In the genomic region with DNA sequence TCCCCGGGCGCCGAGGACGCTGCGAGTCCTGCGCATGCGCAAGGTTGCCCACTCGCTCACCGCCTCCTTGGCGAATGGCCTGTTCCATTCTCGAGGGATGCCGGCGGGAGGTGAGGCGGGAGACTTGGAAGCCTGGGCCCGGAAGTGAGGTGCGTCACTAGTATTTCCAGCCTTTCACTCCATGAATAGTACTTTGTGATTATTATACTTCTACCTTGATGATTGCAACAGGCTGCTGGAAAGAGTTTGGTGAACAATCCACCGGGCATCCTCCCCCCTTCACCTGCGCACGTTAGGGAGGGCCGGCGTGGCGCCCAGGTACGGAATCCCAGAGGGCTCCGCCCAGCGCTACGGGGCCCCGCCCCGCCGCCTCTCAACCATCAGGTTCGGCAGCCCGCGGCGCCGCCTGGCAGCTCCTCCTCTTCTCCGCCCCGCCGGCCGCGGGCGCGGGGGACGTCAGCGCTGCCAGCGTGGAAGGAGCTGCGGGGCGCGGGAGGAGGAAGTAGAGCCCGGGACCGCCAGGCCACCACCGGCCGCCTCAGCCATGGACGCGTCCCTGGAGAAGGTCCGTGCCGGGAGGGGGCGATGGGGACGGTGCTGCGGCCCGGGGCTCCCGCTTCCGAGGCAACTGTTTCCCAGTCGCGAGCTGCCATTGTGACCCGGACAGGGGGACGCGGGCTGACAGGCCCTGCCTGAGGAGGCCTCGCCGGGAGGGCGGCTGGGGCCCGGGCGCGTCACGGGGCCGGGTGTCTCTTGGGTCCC, we compare ENCODE assay signal across 8 cellular contexts. TPM values are rescaled to one million over a fixed set of nuclear protein-coding genes. Genes with fewer than 3 reads are reported as not detected.
DNase-seq lines count a peak whose midpoint lies in the region; ATAC-seq and TF ChIP-seq lines count a peak whose summit lies in the region.
"Not testable (repeated sequence)": the region's sequence is repeated elsewhere in the genome, so short reads cannot be mapped to it uniquely, and the experiment has no call there.

A gene with protein sequence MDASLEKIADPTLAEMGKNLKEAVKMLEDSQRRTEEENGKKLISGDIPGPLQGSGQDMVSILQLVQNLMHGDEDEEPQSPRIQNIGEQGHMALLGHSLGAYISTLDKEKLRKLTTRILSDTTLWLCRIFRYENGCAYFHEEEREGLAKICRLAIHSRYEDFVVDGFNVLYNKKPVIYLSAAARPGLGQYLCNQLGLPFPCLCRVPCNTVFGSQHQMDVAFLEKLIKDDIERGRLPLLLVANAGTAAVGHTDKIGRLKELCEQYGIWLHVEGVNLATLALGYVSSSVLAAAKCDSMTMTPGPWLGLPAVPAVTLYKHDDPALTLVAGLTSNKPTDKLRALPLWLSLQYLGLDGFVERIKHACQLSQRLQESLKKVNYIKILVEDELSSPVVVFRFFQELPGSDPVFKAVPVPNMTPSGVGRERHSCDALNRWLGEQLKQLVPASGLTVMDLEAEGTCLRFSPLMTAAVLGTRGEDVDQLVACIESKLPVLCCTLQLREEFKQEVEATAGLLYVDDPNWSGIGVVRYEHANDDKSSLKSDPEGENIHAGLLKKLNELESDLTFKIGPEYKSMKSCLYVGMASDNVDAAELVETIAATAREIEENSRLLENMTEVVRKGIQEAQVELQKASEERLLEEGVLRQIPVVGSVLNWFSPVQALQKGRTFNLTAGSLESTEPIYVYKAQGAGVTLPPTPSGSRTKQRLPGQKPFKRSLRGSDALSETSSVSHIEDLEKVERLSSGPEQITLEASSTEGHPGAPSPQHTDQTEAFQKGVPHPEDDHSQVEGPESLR (plus strand): TSS at position 371 of the 762 bp plus-strand sequence. CDS start 174 bp downstream, at position 545.

- H3K27ac ChIP-seq in hepatocyte: peak within 1 kb of the TSS; percentile 98
- H3K27ac ChIP-seq in aorta (ENCODE audit: low read depth in 1 of 2, low read length in 2 of 2): peak within 1 kb of the TSS; percentile 16 to 39

- DNase-seq in NCI-H2081 (lab: John Stamatoyannopoulos, UW) (peak; percentile 98 to 99), T-helper 9 cell (peak; percentile 98), astrocyte of the cerebellum (ENCODE audit: low read depth) (peak; percentile 49), hepatocyte (ENCODE audit: low spot score) (peak; percentile 100), renal cortical epithelial cell (ENCODE audit: low read depth) (peak; percentile 81), aorta (peak; percentile 94 to 98)

- not testable (repeated sequence) for H3K9me2 ChIP-seq in hepatocyte (replicated peaks; ENCODE audit: insufficient read depth)

- peaks cover 15% of the 10 kb centered on the region for H3K4me1 ChIP-seq in hepatocyte (ENCODE audit: insufficient read depth)
- H3K4me1 ChIP-seq in aorta (ENCODE audit: control insufficient read depth in 1 of 2, insufficient read depth in 2 of 2, low read length in 2 of 2): not testable (repeated sequence)

- peaks cover 49% of the 10 kb centered on the region for H3K79me2 ChIP-seq in hepatocyte

- peak within 1 kb of the TSS; percentile 87 for H3K4me2 ChIP-seq in hepatocyte

- in situ Hi-C loops in astrocyte of the cerebellum (cut with HindIII; ENCODE audit: low sequenced_read_pairs): not testable (repeated sequence)

- under 1% methylated on average over 74 of the region's 74 CpGs for WGBS in hepatocyte (ENCODE audit: low lambda C conversion rate, missing lambda C conversion rate)
- WGBS in aorta, 2 donors: 1% methylated on average over 66 to 74 of the region's 74 CpGs

- H3K27me3 ChIP-seq in hepatocyte; aorta (ENCODE audit: control insufficient read depth in 1 of 2, insufficient read depth in 2 of 2, low read length in 1 of 2): not testable (repeated sequence)

- H3K36me3 ChIP-seq in hepatocyte (replicated peaks; ENCODE audit: insufficient read depth, low read depth); aorta (ENCODE audit: control insufficient read depth in 1 of 2, insufficient read depth in 2 of 2, low read length in 1 of 2): not testable (repeated sequence)

- peak; percentile 89 for ATAC-seq in GM18511 (IDR thresholded peaks at IDR 0.05; ENCODE audit: unreplicated experiment)
- ATAC-seq in HG03025 (IDR thresholded peaks at IDR 0.05; ENCODE audit: low FRiP score, unreplicated experiment): peak; percentile 86
- ATAC-seq in aorta (ENCODE audit: low FRiP score): peak; percentile 93

- H3K9me3 ChIP-seq in hepatocyte (ENCODE audit: low read depth); aorta (ENCODE audit: control insufficient read depth, low read length): not testable (repeated sequence)

- intact Hi-C loops in aorta (cut with DNase I): not testable (repeated sequence)

- H3K4me3 ChIP-seq in astrocyte of the cerebellum (ENCODE audit: low read depth, low read length) (peak within 1 kb of the TSS; percentile 84), hepatocyte (peak within 1 kb of the TSS; percentile 86), aorta (ENCODE audit: low read length in 2 of 2) (peak within 1 kb of the TSS; percentile 65 to 66)

- not testable (repeated sequence) for TF ChIP-seq CTCF in astrocyte of the cerebellum (IDR thresholded peaks at IDR 0.05; ENCODE audit: low read depth, low read length, missing control alignments); hepatocyte (IDR thresholded peaks at IDR 0.05; ENCODE audit: poor library complexity)

- peaks cover 39% of the 10 kb centered on the region for H4K20me1 ChIP-seq in hepatocyte (ENCODE audit: insufficient read depth, poor library complexity, severe bottlenecking)

- H2AFZ ChIP-seq in hepatocyte: peak within 1 kb of the TSS; percentile 52

RNA-seq across cellular contexts. Expression of the gene that starts here (rescaled TPM):
- total RNA-seq in hepatocyte (141 and 142 TPM in 2 replicates), renal cortical epithelial cell (76.1 and 90.2 TPM in 2 replicates), aorta (10 to 100 TPM; 84.7 to 88.1 TPM)
- polyA plus RNA-seq in hepatocyte (135 and 146 TPM in 2 replicates), aorta (10 to 100 TPM; 51.4 to 56.3 TPM)

Comparison
In these comparisons a context has a peak if more than half of its experiments do, and no peak if none do; other contexts are left out.
1. Peak in every context shown above with its lines: DNase-seq, ATAC-seq, H3K4me3 ChIP-seq and H3K27ac ChIP-seq.
2. DNase-seq: peak in every context shown above with its lines; median percentile 100 in hepatocyte; 98 in NCI-H2081; 98 in T-helper 9 cell; 96 in aorta; 81 in renal cortical epithelial cell; 49 in astrocyte of the cerebellum.